ENCODE assay signal across 1 cellular context in the genomic region with DNA sequence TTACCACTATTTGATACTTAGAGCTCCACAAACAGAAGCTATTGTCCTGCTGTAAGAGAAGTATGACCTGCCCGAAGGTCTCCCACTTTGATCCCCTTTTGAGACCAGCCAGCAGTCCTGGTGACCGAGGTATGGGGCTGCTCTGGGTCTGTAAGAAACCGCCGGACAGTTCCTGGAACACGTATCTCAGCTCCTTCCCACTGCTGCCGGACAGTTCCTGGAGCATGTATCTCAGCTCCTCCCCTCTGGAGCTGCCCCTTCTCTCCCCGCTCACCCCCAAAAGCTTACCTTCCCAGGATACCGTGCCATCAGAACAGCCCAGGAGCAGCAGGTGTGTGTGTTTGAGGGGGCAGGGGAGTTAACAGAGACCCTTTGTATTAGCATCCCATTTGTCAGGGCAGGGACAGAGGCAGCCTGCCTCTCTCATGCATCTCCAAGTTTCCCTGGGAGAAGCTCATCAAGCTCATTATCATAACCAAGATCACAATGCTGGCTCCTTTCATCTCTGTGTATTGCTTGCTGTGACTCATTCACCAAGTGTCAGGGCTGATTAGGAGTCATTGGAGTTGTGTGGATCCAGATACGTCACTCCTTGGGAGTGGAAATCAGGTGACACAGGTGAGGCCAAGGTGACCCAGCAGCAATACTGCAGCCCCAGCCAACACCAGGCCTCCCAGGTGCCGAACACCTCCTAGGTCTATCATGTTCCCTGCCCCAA.
A peak's percentile ranks its signal among the peaks of the same experiment; 100 is the strongest.
TF ChIP-seq lines count a peak whose summit lies in the region.

No MANE protein-coding gene starts in this region.

TF ChIP-seq in WTC11, 78 proteins besides CTCF, POLR2A, EP300 and RAD21 (continued from another document and continues in another):
- TF ChIP-seq, protein P1, sequence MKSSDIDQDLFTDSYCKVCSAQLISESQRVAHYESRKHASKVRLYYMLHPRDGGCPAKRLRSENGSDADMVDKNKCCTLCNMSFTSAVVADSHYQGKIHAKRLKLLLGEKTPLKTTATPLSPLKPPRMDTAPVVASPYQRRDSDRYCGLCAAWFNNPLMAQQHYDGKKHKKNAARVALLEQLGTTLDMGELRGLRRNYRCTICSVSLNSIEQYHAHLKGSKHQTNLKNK (CRISPR knock-in tag; IDR thresholded peaks at IDR 0.05) = peak; percentile 71; the same call in 1 of the 2 replicates
- TF ChIP-seq, protein P2, sequence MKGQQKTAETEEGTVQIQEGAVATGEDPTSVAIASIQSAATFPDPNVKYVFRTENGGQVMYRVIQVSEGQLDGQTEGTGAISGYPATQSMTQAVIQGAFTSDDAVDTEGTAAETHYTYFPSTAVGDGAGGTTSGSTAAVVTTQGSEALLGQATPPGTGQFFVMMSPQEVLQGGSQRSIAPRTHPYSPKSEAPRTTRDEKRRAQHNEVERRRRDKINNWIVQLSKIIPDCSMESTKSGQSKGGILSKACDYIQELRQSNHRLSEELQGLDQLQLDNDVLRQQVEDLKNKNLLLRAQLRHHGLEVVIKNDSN (CRISPR knock-in tag; IDR thresholded peaks at IDR 0.05) = peak; percentile 76
- TF ChIP-seq TP53 (CRISPR knock-in tag; IDR thresholded peaks at IDR 0.05) = no peak
- TF ChIP-seq ESRRA (CRISPR knock-in tag; IDR thresholded peaks at IDR 0.05; ENCODE audit: borderline replicate concordance) = peak; percentile 50; the same call in 1 of the 2 replicates
- TF ChIP-seq ZNF121 (CRISPR knock-in tag; IDR thresholded peaks at IDR 0.05) = no peak
- no peak for TF ChIP-seq HMGA2 (CRISPR knock-in tag; IDR thresholded peaks at IDR 0.05)
- TF ChIP-seq, protein P3, sequence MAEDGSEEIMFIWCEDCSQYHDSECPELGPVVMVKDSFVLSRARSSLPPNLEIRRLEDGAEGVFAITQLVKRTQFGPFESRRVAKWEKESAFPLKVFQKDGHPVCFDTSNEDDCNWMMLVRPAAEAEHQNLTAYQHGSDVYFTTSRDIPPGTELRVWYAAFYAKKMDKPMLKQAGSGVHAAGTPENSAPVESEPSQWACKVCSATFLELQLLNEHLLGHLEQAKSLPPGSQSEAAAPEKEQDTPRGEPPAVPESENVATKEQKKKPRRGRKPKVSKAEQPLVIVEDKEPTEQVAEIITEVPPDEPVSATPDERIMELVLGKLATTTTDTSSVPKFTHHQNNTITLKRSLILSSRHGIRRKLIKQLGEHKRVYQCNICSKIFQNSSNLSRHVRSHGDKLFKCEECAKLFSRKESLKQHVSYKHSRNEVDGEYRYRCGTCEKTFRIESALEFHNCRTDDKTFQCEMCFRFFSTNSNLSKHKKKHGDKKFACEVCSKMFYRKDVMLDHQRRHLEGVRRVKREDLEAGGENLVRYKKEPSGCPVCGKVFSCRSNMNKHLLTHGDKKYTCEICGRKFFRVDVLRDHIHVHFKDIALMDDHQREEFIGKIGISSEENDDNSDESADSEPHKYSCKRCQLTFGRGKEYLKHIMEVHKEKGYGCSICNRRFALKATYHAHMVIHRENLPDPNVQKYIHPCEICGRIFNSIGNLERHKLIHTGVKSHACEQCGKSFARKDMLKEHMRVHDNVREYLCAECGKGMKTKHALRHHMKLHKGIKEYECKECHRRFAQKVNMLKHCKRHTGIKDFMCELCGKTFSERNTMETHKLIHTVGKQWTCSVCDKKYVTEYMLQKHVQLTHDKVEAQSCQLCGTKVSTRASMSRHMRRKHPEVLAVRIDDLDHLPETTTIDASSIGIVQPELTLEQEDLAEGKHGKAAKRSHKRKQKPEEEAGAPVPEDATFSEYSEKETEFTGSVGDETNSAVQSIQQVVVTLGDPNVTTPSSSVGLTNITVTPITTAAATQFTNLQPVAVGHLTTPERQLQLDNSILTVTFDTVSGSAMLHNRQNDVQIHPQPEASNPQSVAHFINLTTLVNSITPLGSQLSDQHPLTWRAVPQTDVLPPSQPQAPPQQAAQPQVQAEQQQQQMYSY (CRISPR knock-in tag; IDR thresholded peaks at IDR 0.05) = no peak
- TF ChIP-seq, protein P4, sequence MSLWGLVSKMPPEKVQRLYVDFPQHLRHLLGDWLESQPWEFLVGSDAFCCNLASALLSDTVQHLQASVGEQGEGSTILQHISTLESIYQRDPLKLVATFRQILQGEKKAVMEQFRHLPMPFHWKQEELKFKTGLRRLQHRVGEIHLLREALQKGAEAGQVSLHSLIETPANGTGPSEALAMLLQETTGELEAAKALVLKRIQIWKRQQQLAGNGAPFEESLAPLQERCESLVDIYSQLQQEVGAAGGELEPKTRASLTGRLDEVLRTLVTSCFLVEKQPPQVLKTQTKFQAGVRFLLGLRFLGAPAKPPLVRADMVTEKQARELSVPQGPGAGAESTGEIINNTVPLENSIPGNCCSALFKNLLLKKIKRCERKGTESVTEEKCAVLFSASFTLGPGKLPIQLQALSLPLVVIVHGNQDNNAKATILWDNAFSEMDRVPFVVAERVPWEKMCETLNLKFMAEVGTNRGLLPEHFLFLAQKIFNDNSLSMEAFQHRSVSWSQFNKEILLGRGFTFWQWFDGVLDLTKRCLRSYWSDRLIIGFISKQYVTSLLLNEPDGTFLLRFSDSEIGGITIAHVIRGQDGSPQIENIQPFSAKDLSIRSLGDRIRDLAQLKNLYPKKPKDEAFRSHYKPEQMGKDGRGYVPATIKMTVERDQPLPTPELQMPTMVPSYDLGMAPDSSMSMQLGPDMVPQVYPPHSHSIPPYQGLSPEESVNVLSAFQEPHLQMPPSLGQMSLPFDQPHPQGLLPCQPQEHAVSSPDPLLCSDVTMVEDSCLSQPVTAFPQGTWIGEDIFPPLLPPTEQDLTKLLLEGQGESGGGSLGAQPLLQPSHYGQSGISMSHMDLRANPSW (CRISPR knock-in tag; conservative IDR thresholded peaks at IDR 0.05; ENCODE audit: low read depth) = no peak
- no peak for TF ChIP-seq CREB1 (CRISPR knock-in tag; IDR thresholded peaks at IDR 0.05)
- no peak for TF ChIP-seq RELA (CRISPR knock-in tag; IDR thresholded peaks at IDR 0.05; ENCODE audit: borderline replicate concordance)
- TF ChIP-seq MXD4 (CRISPR knock-in tag; IDR thresholded peaks at IDR 0.05; ENCODE audit: borderline replicate concordance) = no peak
- no peak for TF ChIP-seq PRRX2 (CRISPR knock-in tag; IDR thresholded peaks at IDR 0.05)
- TF ChIP-seq NR1H2 (CRISPR knock-in tag; IDR thresholded peaks at IDR 0.05) = no peak
- TF ChIP-seq EMX1 (CRISPR knock-in tag; IDR thresholded peaks at IDR 0.05) = no peak
- TF ChIP-seq, protein P5, sequence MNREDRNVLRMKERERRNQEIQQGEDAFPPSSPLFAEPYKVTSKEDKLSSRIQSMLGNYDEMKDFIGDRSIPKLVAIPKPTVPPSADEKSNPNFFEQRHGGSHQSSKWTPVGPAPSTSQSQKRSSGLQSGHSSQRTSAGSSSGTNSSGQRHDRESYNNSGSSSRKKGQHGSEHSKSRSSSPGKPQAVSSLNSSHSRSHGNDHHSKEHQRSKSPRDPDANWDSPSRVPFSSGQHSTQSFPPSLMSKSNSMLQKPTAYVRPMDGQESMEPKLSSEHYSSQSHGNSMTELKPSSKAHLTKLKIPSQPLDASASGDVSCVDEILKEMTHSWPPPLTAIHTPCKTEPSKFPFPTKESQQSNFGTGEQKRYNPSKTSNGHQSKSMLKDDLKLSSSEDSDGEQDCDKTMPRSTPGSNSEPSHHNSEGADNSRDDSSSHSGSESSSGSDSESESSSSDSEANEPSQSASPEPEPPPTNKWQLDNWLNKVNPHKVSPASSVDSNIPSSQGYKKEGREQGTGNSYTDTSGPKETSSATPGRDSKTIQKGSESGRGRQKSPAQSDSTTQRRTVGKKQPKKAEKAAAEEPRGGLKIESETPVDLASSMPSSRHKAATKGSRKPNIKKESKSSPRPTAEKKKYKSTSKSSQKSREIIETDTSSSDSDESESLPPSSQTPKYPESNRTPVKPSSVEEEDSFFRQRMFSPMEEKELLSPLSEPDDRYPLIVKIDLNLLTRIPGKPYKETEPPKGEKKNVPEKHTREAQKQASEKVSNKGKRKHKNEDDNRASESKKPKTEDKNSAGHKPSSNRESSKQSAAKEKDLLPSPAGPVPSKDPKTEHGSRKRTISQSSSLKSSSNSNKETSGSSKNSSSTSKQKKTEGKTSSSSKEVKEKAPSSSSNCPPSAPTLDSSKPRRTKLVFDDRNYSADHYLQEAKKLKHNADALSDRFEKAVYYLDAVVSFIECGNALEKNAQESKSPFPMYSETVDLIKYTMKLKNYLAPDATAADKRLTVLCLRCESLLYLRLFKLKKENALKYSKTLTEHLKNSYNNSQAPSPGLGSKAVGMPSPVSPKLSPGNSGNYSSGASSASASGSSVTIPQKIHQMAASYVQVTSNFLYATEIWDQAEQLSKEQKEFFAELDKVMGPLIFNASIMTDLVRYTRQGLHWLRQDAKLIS (CRISPR knock-in tag; IDR thresholded peaks at IDR 0.05; ENCODE audit: borderline replicate concordance) = no peak
- TF ChIP-seq, protein P6, sequence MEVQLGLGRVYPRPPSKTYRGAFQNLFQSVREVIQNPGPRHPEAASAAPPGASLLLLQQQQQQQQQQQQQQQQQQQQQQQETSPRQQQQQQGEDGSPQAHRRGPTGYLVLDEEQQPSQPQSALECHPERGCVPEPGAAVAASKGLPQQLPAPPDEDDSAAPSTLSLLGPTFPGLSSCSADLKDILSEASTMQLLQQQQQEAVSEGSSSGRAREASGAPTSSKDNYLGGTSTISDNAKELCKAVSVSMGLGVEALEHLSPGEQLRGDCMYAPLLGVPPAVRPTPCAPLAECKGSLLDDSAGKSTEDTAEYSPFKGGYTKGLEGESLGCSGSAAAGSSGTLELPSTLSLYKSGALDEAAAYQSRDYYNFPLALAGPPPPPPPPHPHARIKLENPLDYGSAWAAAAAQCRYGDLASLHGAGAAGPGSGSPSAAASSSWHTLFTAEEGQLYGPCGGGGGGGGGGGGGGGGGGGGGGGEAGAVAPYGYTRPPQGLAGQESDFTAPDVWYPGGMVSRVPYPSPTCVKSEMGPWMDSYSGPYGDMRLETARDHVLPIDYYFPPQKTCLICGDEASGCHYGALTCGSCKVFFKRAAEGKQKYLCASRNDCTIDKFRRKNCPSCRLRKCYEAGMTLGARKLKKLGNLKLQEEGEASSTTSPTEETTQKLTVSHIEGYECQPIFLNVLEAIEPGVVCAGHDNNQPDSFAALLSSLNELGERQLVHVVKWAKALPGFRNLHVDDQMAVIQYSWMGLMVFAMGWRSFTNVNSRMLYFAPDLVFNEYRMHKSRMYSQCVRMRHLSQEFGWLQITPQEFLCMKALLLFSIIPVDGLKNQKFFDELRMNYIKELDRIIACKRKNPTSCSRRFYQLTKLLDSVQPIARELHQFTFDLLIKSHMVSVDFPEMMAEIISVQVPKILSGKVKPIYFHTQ (CRISPR knock-in tag; IDR thresholded peaks at IDR 0.05) = no peak
- TF ChIP-seq, protein P7, sequence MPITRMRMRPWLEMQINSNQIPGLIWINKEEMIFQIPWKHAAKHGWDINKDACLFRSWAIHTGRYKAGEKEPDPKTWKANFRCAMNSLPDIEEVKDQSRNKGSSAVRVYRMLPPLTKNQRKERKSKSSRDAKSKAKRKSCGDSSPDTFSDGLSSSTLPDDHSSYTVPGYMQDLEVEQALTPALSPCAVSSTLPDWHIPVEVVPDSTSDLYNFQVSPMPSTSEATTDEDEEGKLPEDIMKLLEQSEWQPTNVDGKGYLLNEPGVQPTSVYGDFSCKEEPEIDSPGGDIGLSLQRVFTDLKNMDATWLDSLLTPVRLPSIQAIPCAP (CRISPR knock-in tag; IDR thresholded peaks at IDR 0.05) = no peak
- TF ChIP-seq ZNF396 (CRISPR knock-in tag; IDR thresholded peaks at IDR 0.05; ENCODE audit: borderline replicate concordance) = no peak
- TF ChIP-seq FOXJ3 (CRISPR knock-in tag; IDR thresholded peaks at IDR 0.05; ENCODE audit: borderline replicate concordance) = no peak
- TF ChIP-seq GTF2I (CRISPR knock-in tag; conservative IDR thresholded peaks at IDR 0.05) = no peak
- TF ChIP-seq TCF7 (CRISPR knock-in tag; IDR thresholded peaks at IDR 0.05; ENCODE audit: low read depth) = no peak
- no peak; the same call in 1 of the 2 replicates for TF ChIP-seq CBFB (CRISPR knock-in tag; IDR thresholded peaks at IDR 0.05; ENCODE audit: low read depth)
- no peak for TF ChIP-seq ZNF138 (CRISPR knock-in tag; conservative IDR thresholded peaks at IDR 0.05)
- no peak for TF ChIP-seq JAZF1 (CRISPR knock-in tag; IDR thresholded peaks at IDR 0.05)
- no peak for TF ChIP-seq ZNF416 (CRISPR knock-in tag; IDR thresholded peaks at IDR 0.05)
- no peak for TF ChIP-seq TEAD4 (CRISPR knock-in tag; IDR thresholded peaks at IDR 0.05)
- peak; percentile 94 for TF ChIP-seq TEAD1 (CRISPR knock-in tag; IDR thresholded peaks at IDR 0.05)
- no peak for TF ChIP-seq RORB (CRISPR knock-in tag; IDR thresholded peaks at IDR 0.05)
- no peak for TF ChIP-seq NFE2L1 (CRISPR knock-in tag; IDR thresholded peaks at IDR 0.05)
- TF ChIP-seq NFATC4 (CRISPR knock-in tag; IDR thresholded peaks at IDR 0.05) = no peak
- TF ChIP-seq, protein P8, sequence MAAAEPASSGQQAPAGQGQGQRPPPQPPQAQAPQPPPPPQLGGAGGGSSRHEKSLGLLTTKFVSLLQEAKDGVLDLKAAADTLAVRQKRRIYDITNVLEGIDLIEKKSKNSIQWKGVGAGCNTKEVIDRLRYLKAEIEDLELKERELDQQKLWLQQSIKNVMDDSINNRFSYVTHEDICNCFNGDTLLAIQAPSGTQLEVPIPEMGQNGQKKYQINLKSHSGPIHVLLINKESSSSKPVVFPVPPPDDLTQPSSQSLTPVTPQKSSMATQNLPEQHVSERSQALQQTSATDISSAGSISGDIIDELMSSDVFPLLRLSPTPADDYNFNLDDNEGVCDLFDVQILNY (CRISPR knock-in tag; IDR thresholded peaks at IDR 0.05) = no peak
- TF ChIP-seq, protein P9, sequence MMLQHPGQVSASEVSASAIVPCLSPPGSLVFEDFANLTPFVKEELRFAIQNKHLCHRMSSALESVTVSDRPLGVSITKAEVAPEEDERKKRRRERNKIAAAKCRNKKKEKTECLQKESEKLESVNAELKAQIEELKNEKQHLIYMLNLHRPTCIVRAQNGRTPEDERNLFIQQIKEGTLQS (CRISPR knock-in tag; conservative IDR thresholded peaks at IDR 0.05) = 0 out of 2 replicates have a peak, but pooled peaks have one; percentile 65
- TF ChIP-seq, protein P10, sequence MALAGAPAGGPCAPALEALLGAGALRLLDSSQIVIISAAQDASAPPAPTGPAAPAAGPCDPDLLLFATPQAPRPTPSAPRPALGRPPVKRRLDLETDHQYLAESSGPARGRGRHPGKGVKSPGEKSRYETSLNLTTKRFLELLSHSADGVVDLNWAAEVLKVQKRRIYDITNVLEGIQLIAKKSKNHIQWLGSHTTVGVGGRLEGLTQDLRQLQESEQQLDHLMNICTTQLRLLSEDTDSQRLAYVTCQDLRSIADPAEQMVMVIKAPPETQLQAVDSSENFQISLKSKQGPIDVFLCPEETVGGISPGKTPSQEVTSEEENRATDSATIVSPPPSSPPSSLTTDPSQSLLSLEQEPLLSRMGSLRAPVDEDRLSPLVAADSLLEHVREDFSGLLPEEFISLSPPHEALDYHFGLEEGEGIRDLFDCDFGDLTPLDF (CRISPR knock-in tag; IDR thresholded peaks at IDR 0.05) = no peak
- TF ChIP-seq, protein P11, sequence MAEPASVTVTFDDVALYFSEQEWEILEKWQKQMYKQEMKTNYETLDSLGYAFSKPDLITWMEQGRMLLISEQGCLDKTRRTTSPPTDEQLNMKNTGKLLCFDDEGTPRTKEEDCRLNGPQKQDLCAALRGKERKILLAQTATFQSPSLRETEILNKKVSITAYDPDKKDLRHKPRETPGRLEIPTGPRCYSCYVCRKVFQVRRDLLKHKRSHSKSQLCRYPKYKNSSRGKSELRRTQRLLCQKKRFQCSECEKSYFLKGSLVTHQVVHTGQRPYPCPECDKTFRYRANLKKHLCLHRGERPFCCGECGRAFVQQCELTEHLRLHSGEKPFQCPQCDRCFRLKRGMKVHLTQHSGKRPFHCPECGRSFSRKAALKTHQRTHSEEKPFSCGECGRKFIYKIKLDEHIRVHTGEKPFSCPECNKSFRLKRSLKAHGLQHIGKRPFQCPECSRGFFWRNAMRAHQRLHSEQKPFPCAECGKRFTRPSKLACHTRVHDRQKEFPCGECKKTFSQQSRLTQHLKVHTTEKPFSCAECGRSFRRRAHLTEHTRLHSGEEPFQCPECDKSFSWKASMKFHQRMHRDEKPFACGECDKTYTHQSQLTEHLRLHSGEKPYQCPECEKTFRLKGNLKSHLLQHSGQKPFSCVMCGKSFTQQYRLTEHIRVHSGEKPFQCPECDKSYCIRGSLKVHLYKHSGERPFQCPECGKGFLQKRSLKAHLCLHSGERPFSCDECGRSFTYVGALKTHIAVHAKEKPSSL (CRISPR knock-in tag; conservative IDR thresholded peaks at IDR 0.05) = no peak
- TF ChIP-seq NR2C2 (CRISPR knock-in tag; IDR thresholded peaks at IDR 0.05) = no peak
